Comparison of ENCODE assay signal across 25 cellular contexts in genomic region chr20:19697415-19697814, GRCh38.
"Had no signal": no experiment of that assay in that cellular context is flagged by ENCODE, and none has a peak within 500 bp of the region (broad histone marks: within the 10 kb centered on the region; RNA-seq: fewer than 3 reads in every experiment).

No MANE protein-coding gene starts in this region.

- H3K27me3 Mint-ChIP-seq: memory B cell, progenitor cell of endocrine pancreas had no signal

- H2AFZ ChIP-seq: parathyroid adenoma had no signal

- H3K9me3 ChIP-seq: lower lobe of right lung, neutrophil, right lobe of liver, suprapubic skin, transverse colon had no signal

- H3K27ac Mint-ChIP-seq: endodermal cell; immature natural killer cell; memory B cell; naive B cell; natural killer cell treated with Interleukin-12 subunit alpha and Interleukin-12 subunit beta and Interleukin-15 and Interleukin-18, amount 100 ng/mL, for 72 hours; progenitor cell of endocrine pancreas; stimulated activated naive CD8-positive, alpha-beta T cell treated with anti-CD3 and anti-CD28 coated beads, Interleukin-15, amount 100 ng/mL, for 72 hours had no signal

- ATAC-seq: left ventricle myocardium superior; lower lobe of right lung; natural killer cell treated with Interleukin-12 subunit alpha and Interleukin-12 subunit beta and Interleukin-15 and Interleukin-18, amount 100 ng/mL, for 72 hours; right lobe of liver; stimulated activated naive CD8-positive, alpha-beta T cell treated with anti-CD3 and anti-CD28 coated beads, Interleukin-15, amount 100 ng/mL, for 72 hours had no signal

- H3K27me3 ChIP-seq: esophagus squamous epithelium, neutrophil, right lobe of liver, suprapubic skin, transverse colon had no signal

- H3K36me3 Mint-ChIP-seq: immature natural killer cell; natural killer cell treated with Interleukin-12 subunit alpha and Interleukin-12 subunit beta and Interleukin-15 and Interleukin-18, amount 100 ng/mL, for 72 hours had no signal

- H3K4me1 ChIP-seq: parathyroid adenoma, right lobe of liver had no signal

- H3K4me3 Mint-ChIP-seq: endodermal cell; immature natural killer cell; memory B cell; naive B cell; natural killer cell treated with Interleukin-12 subunit alpha and Interleukin-12 subunit beta and Interleukin-15 and Interleukin-18, amount 100 ng/mL, for 72 hours; neural crest cell; stimulated activated naive CD8-positive, alpha-beta T cell treated with anti-CD3 and anti-CD28 coated beads, Interleukin-15, amount 100 ng/mL, for 72 hours had no signal

- H3K27ac ChIP-seq: esophagus squamous epithelium, lower lobe of right lung, neutrophil, parathyroid adenoma, right lobe of liver, suprapubic skin, transverse colon had no signal

- H3K36me3 ChIP-seq: lower lobe of right lung, right lobe of liver, suprapubic skin, transverse colon had no signal

- H3K9me3 Mint-ChIP-seq: immature natural killer cell; natural killer cell treated with Interleukin-12 subunit alpha and Interleukin-12 subunit beta and Interleukin-15 and Interleukin-18, amount 100 ng/mL, for 72 hours had no signal

- H3K4me1 Mint-ChIP-seq: immature natural killer cell had no signal

- H3K4me3 ChIP-seq: esophagus squamous epithelium, lower lobe of right lung, right lobe of liver, suprapubic skin, transverse colon had no signal

- H3K9ac ChIP-seq: parathyroid adenoma had no signal

- DNase-seq: cerebellar nuclear complex; cortex of kidney; effector CD8-positive, alpha-beta T cell; endodermal cell; esophagus squamous epithelium; hypothalamus; immature natural killer cell; islet precursor cell; left ventricle myocardium superior; lower lobe of right lung; naive B cell; right lobe of liver; small intestine; stimulated activated CD4-positive, alpha-beta T cell treated with anti-CD3 and anti-CD28 coated beads, Interleukin-15, amount 100 ng/mL, for 24 hours; stimulated activated CD4-positive, alpha-beta T cell treated with anti-CD3 and anti-CD28 coated beads, Interleukin-2, amount 100 ng/mL, for 48 hours; stimulated activated naive CD4-positive, alpha-beta T cell; stimulated activated naive CD8-positive, alpha-beta T cell treated with anti-CD3 and anti-CD28 coated beads, Interleukin-15, amount 100 ng/mL, for 72 hours; transverse colon had no signal

- H3K79me2 ChIP-seq: parathyroid adenoma had no signal
